14 cellular contexts compared by ENCODE assay signal in genomic region chr4:76458829-76459228, GRCh38. TPM values are rescaled to one million over a fixed set of nuclear protein-coding genes. Genes with fewer than 3 reads are reported as not detected.
DNase-seq lines count a peak whose midpoint lies in the region; ATAC-seq and TF ChIP-seq lines count a peak whose summit lies in the region.
"Had no signal": no experiment of that assay in that cellular context is flagged by ENCODE, and none has a peak within 500 bp of the region (broad histone marks: within the 10 kb centered on the region; RNA-seq: fewer than 3 reads in every experiment).

No MANE protein-coding gene starts in this region.

- DNase-seq in NCI-H82 (lab: John Stamatoyannopoulos, UW) (peak; percentile 3), NCI-H82 treated with DMSO at 0.1 percent for 48 hours (lab: John Stamatoyannopoulos, UW; ENCODE audit: unreplicated experiment) (no peak), caudate nucleus (lab: John Stamatoyannopoulos, UW) (no peak), lower lobe of right lung (no peak), upper lobe of left lung (no peak), HuH-7.5 (ENCODE audit: low spot score) (no peak)
- DNase-seq: stimulated activated CD8-positive, alpha-beta memory T cell treated with anti-CD3 and anti-CD28 coated beads, Interleukin-4, amount 100 ng/mL, for 48 hours had no signal

- no peak for TF ChIP-seq POLR2A in upper lobe of left lung (IDR thresholded peaks at IDR 0.05)

- no peak for TF ChIP-seq EP300 in upper lobe of left lung (IDR thresholded peaks at IDR 0.05)

- peak overlapping the region; percentile 67 for H3K27ac ChIP-seq in caudate nucleus (ENCODE audit: low read depth, low read length)
- H3K27ac ChIP-seq in lower lobe of right lung, result peak overlapping the region; percentile 34
- peak overlapping the region in 3 of 4 donors; percentile 2 to 53 (median 15) for H3K27ac ChIP-seq in upper lobe of left lung
- H3K27ac ChIP-seq: A549, VCaP had no signal

- H3K4me3 ChIP-seq in lower lobe of right lung (no peak overlapping the region), upper lobe of left lung (no peak overlapping the region)
- H3K4me3 ChIP-seq: A549, lung had no signal

- 73 to 79% methylated on average over 3 of the region's 3 CpGs for WGBS in upper lobe of left lung, 2 donors

- H3K9me3 ChIP-seq in lower lobe of right lung (peaks cover 6% of the 10 kb centered on the region), upper lobe of left lung (peaks cover 0 to 13% (median 5%) of the 10 kb centered on the region in 4 donors)
- H3K9me3 ChIP-seq: A549 had no signal

- no peak for TF ChIP-seq CTCF in lower lobe of right lung (IDR thresholded peaks at IDR 0.05)
- no peak for TF ChIP-seq CTCF in upper lobe of left lung (IDR thresholded peaks at IDR 0.05)

- H3K4me1 ChIP-seq in lower lobe of right lung (no peaks in the 10 kb centered on the region), upper lobe of left lung (no peaks in the 10 kb centered on the region)
- H3K4me1 ChIP-seq: A549 had no signal

- H3K27me3 ChIP-seq in lower lobe of right lung (ENCODE audit: low read depth), result peaks cover 6% of the 10 kb centered on the region
- no peaks in the 10 kb centered on the region for H3K27me3 ChIP-seq in upper lobe of left lung

- intact Hi-C loops in lower lobe of right lung (cut with DNase I), result no loop called here

- ATAC-seq in lower lobe of right lung (peak in 1 of 2 donors; percentile 11), upper lobe of left lung (ENCODE audit: low FRiP score in 2 of 2) (no peak), HG03139 (IDR thresholded peaks at IDR 0.05; ENCODE audit: unreplicated experiment) (no peak), HG03378 (IDR thresholded peaks at IDR 0.05; ENCODE audit: unreplicated experiment) (no peak)
- ATAC-seq: A549, Panc1 had no signal

- no peaks in the 10 kb centered on the region for H3K36me3 ChIP-seq in lower lobe of right lung
- H3K36me3 ChIP-seq in upper lobe of left lung, result no peaks in the 10 kb centered on the region

RNA-seq across cellular contexts. Expression of gene SHROOM3, which starts 23.8 kb away (rescaled TPM):
- 62.0 TPM for total RNA-seq in lower lobe of right lung
- 100 to 1,000 TPM in 3 of 6 donors, 10 to 100 TPM in 3; 62.3 to 216 (median 116) TPM for total RNA-seq in upper lobe of left lung
- total RNA-seq: activated T-helper 2 cell treated with anti-CD3 and anti-CD28 coated beads, Interferon-gamma antibody, Interleukin-2, Interleukin-4, amounts not matched to agents 10 μg/mL and 5 μg/mL and 100 μg/mL, durations not matched to agents 14 hours and 24 hours and 36 hours had no signal

RNA-seq across cellular contexts. Expression of gene CCDC158, which starts 37.9 kb away (rescaled TPM):
- total RNA-seq in lower lobe of right lung (0.74 TPM), upper lobe of left lung (1 to 10 TPM in 1 of 6 donors, under 1 TPM in 4, not detected in 1; 0.11 to 1.0 (median 0.37) TPM)
- total RNA-seq: activated T-helper 2 cell treated with anti-CD3 and anti-CD28 coated beads, Interferon-gamma antibody, Interleukin-2, Interleukin-4, amounts not matched to agents 10 μg/mL and 5 μg/mL and 100 μg/mL, durations not matched to agents 14 hours and 24 hours and 36 hours had no signal

Comparison
In these comparisons a context has a peak if more than half of its experiments do, and no peak if none do; other contexts are left out.
1. H3K27ac ChIP-seq: peak in every context shown above with its lines; median percentile 67 in caudate nucleus; 34 in lower lobe of right lung; 15 in upper lobe of left lung.